Comparison of ENCODE assay signal across 8 cellular contexts in the genomic region with DNA sequence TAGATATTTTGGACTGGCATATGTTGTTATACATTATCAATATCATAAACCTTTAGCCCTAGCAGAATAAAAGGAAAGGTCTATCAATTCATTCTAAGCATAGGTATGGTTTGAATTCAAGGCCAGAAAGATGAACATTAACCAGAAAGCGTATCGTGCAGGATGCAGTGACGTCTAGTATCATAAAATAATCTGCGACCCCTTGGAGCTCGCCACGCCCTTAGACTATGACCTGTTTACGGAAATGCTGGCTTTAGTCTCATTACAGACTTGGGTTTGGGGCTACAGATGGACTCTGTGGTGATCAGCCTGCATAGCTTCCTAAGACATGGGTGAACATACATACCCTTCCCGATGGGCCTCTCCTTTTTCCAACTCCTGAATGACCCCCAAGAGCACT. TPM values are rescaled to one million over a fixed set of nuclear protein-coding genes. Genes with fewer than 3 reads are reported as not detected.
"Had no signal": no experiment of that assay in that cellular context is flagged by ENCODE, and none has a peak within 500 bp of the region (broad histone marks: within the 10 kb centered on the region; RNA-seq: fewer than 3 reads in every experiment).

No MANE protein-coding gene starts in this region.

- FAIRE-seq: HepG2, HTR-8/SVneo, K562 had no signal

- H3K27ac ChIP-seq: HL-60 had no signal

- ATAC-seq: HepG2, K562 had no signal

- DNase-seq: IMR-90, KBM-7 had no signal

- H3K4me3 ChIP-seq: K562 had no signal

RNA-seq across cellular contexts. Expression of gene INSYN2A, which starts 21.5 kb away (rescaled TPM):
- total RNA-seq: HepG2, HT-29, K562 had no signal
- polyA plus RNA-seq: HepG2, IgD-negative memory B cell, K562 had no signal
